ENCODE assay signal across 8 cellular contexts in genomic region chr6:33205172-33206026, GRCh38. TPM values are rescaled to one million over a fixed set of nuclear protein-coding genes. Genes with fewer than 3 reads are reported as not detected.
DNase-seq lines count a peak whose midpoint lies in the region; ATAC-seq, FAIRE-seq and TF ChIP-seq lines count a peak whose summit lies in the region.

No MANE protein-coding gene starts in this region.

- peaks cover 15% of the 10 kb centered on the region for H3K4me1 ChIP-seq in colonic mucosa

- H3K4me3 ChIP-seq in colonic mucosa: peak overlapping the region; percentile 62

- no peaks in the 10 kb centered on the region for H3K27me3 ChIP-seq in colonic mucosa

- H3K9me3 Mint-ChIP-seq in naive thymus-derived CD8-positive, alpha-beta T cell: no peaks in the 10 kb centered on the region

- no peak for ATAC-seq in naive thymus-derived CD8-positive, alpha-beta T cell
- ATAC-seq in sciatic nerve (no peak), GM21390 (IDR thresholded peaks at IDR 0.05; ENCODE audit: unreplicated experiment) (no peak)

- no peaks in the 10 kb centered on the region for H3K27me3 Mint-ChIP-seq in naive thymus-derived CD8-positive, alpha-beta T cell

- H3K4me1 Mint-ChIP-seq in naive thymus-derived CD8-positive, alpha-beta T cell: peaks cover 39 to 80% (median 74%) of the 10 kb centered on the region in 4 donors

- POLR2A ChIA-PET in naive thymus-derived CD8-positive, alpha-beta T cell (lab: Charles Lee): interaction anchor here (0.7 to 2.4 kb wide), 9 partner anchors 9 to 364 kb away, joined by 3 to 18 read pairs (median 4); partner anchors contain the start of genes RPS18 and VPS52

- peak; percentile 68 for DNase-seq in NCI-H82 (lab: John Stamatoyannopoulos, UW)
- DNase-seq in NCI-H82 treated with DMSO at 0.1 percent for 48 hours (lab: John Stamatoyannopoulos, UW; ENCODE audit: unreplicated experiment): no peak
- peak; percentile 97 for DNase-seq in RCC 7860 (ENCODE audit: low spot score)
- DNase-seq in colonic mucosa: no peak
- DNase-seq in naive thymus-derived CD8-positive, alpha-beta T cell: peak in 1 of 10 donors; percentile 29
- no peak for DNase-seq in activated gamma-delta T cell (lab: John Stamatoyannopoulos, UW)
- DNase-seq in sciatic nerve (ENCODE audit: low spot score): no peak

- H3K27ac ChIP-seq in colonic mucosa: no peak overlapping the region

- peak overlapping the region; percentile 76 to 100 (median 96) for H3K4me3 Mint-ChIP-seq in naive thymus-derived CD8-positive, alpha-beta T cell

- peak overlapping the region; percentile 87 to 93 for H3K9ac ChIP-seq in colonic mucosa (ENCODE audit: low read depth in 2 of 2, low read length in 2 of 2)

- TF ChIP-seq CTCF in colonic mucosa (IDR thresholded peaks at IDR 0.05): no peak

- FAIRE-seq in RCC 7860 (lab: Jason Lieb, UNC): peak; percentile 84

- no peaks in the 10 kb centered on the region for H3K36me3 ChIP-seq in colonic mucosa

- intact Hi-C loops in colonic mucosa (cut with DNase I): no loop called here
- intact Hi-C loops in sciatic nerve (cut with DNase I): no loop called here

- peaks cover 6 to 34% (median 13%) of the 10 kb centered on the region in 3 donors for H3K36me3 Mint-ChIP-seq in naive thymus-derived CD8-positive, alpha-beta T cell

- peak overlapping the region; percentile 46 to 96 (median 90) for H3K27ac Mint-ChIP-seq in naive thymus-derived CD8-positive, alpha-beta T cell

- H3K9me3 ChIP-seq in colonic mucosa: no peaks in the 10 kb centered on the region

RNA-seq across cellular contexts. Expression of gene HSD17B8, which starts 0.9 kb away (rescaled TPM):
- 10 to 100 TPM; 13.0 to 23.7 TPM for total RNA-seq in colonic mucosa
- 10 to 100 TPM; 28.7 to 29.0 TPM for total RNA-seq in naive thymus-derived CD8-positive, alpha-beta T cell
- 10 to 100 TPM; 75.0 to 79.2 (median 75.9) TPM for polyA plus RNA-seq in naive thymus-derived CD8-positive, alpha-beta T cell
- total RNA-seq in sciatic nerve: 12.7 TPM

RNA-seq across cellular contexts. Expression of gene RING1, which starts 2.9 kb away (rescaled TPM):
- total RNA-seq in colonic mucosa: 10 to 100 TPM; 24.8 to 30.9 TPM
- total RNA-seq in naive thymus-derived CD8-positive, alpha-beta T cell: 10 to 100 TPM; 58.3 to 59.1 TPM
- 10 to 100 TPM; 12.1 to 12.5 (median 12.4) TPM for polyA plus RNA-seq in naive thymus-derived CD8-positive, alpha-beta T cell
- 39.5 TPM for total RNA-seq in sciatic nerve

RNA-seq across cellular contexts. Expression of gene SLC39A7, which starts 4.7 kb away (rescaled TPM):
- total RNA-seq in colonic mucosa (100 to 1,000 TPM; 170 to 212 TPM), sciatic nerve (65.3 TPM)
- 10 to 100 TPM; 35.5 to 36.4 TPM for total RNA-seq in naive thymus-derived CD8-positive, alpha-beta T cell
- polyA plus RNA-seq in naive thymus-derived CD8-positive, alpha-beta T cell: 10 to 100 TPM; 18.8 to 23.8 (median 21.8) TPM

RNA-seq across cellular contexts. Expression of gene RXRB, which starts 4.9 kb away (rescaled TPM):
- total RNA-seq in colonic mucosa: 10 to 100 TPM; 33.4 to 36.3 TPM
- 100 to 1,000 TPM; 126 to 127 TPM for total RNA-seq in naive thymus-derived CD8-positive, alpha-beta T cell
- polyA plus RNA-seq in naive thymus-derived CD8-positive, alpha-beta T cell: 10 to 100 TPM in 1 of 3 donors, 1 to 10 TPM in 2; 6.6 to 10.9 (median 7.3) TPM
- 54.0 TPM for total RNA-seq in sciatic nerve

RNA-seq across cellular contexts. Expression of gene COL11A2, which starts 13.1 kb away (rescaled TPM):
- total RNA-seq in colonic mucosa (under 1 TPM; 0.13 to 0.44 TPM), sciatic nerve (5.6 TPM)
- 1 to 10 TPM; 7.5 to 8.0 TPM for total RNA-seq in naive thymus-derived CD8-positive, alpha-beta T cell
- polyA plus RNA-seq in naive thymus-derived CD8-positive, alpha-beta T cell: under 1 TPM; 0.08 to 0.48 (median 0.13) TPM

Comparison
In these comparisons a context has a peak if more than half of its experiments do, and no peak if none do; other contexts are left out.
1. DNase-seq: peak in NCI-H82 (single experiment) and RCC 7860 (single experiment); none in NCI-H82 treated with DMSO at 0.1 percent for 48 hours (single experiment), colonic mucosa (single experiment), activated gamma-delta T cell (single experiment) and sciatic nerve (single experiment).